In genomic region chrX:65985922-65986588, GRCh38 we compare ENCODE assay signal across 8 cellular contexts. TPM values are rescaled to one million over a fixed set of nuclear protein-coding genes. Genes with fewer than 3 reads are reported as not detected.
A peak's percentile ranks its signal among the peaks of the same experiment; 100 is the strongest.
DNase-seq lines count a peak whose midpoint lies in the region; ATAC-seq and TF ChIP-seq lines count a peak whose summit lies in the region.

No MANE protein-coding gene starts in this region.

- H3K27me3 ChIP-seq in tibial artery = no peaks in the 10 kb centered on the region

- intact Hi-C loops in tibial artery (cut with DNase I; ENCODE audit: low total_unique reads) = loop anchor here (2.0 kb wide), 1 partner anchor 405 kb away; no protein-coding TSS in a partner anchor

- no peaks in the 10 kb centered on the region for H3K9me3 ChIP-seq in tibial artery

- peak; percentile 67 for ATAC-seq in HG02970 (IDR thresholded peaks at IDR 0.05; ENCODE audit: low FRiP score, unreplicated experiment)

- no peaks in the 10 kb centered on the region for H3K4me1 ChIP-seq in tibial artery

- H3K4me3 ChIP-seq in GM12875 (ENCODE audit: low read depth, low read length) = no peak overlapping the region
- no peak overlapping the region for H3K4me3 ChIP-seq in tibial artery

- H3K36me3 Mint-ChIP-seq in nephron (ENCODE audit: low read depth) = no peaks in the 10 kb centered on the region

- no peaks in the 10 kb centered on the region for H3K4me1 Mint-ChIP-seq in nephron

- H3K27ac ChIP-seq in epithelial cell of prostate (no peak overlapping the region), tibial artery (no peak overlapping the region)

- TF ChIP-seq CTCF in GM12875 (IDR thresholded peaks at IDR 0.05; ENCODE audit: borderline replicate concordance, insufficient read depth, low read depth, low read length) (peak; percentile 56), nephron (IDR thresholded peaks at IDR 0.05; ENCODE audit: unreplicated experiment in 3 of 3) (peak; percentile 37 to 51 (median 38)), tibial artery (IDR thresholded peaks at IDR 0.05) (peak; percentile 37 to 51)

- no peak overlapping the region for H3K4me3 Mint-ChIP-seq in nephron

- no peaks in the 10 kb centered on the region for H3K9me3 Mint-ChIP-seq in nephron

- DNase-seq in A172 (ENCODE audit: low spot score) = peak; percentile 47
- peak; percentile 74 for DNase-seq in NCI-H82 (lab: John Stamatoyannopoulos, UW)
- peak in 2 of 3 experiments; percentile 14 to 16 for DNase-seq in activated CD8-positive, alpha-beta memory T cell treated with anti-CD3 and anti-CD28 coated beads for 48 hours (ENCODE audit: low read depth in 2 of 3, low spot score in 2 of 3)
- DNase-seq in epithelial cell of prostate (ENCODE audit: low read depth, low spot score) = peak; percentile 55
- DNase-seq in tibial artery = no peak

- H3K27me3 Mint-ChIP-seq in nephron (ENCODE audit: low read depth) = no peaks in the 10 kb centered on the region

- H3K27ac Mint-ChIP-seq in nephron = no peak overlapping the region

- no peaks in the 10 kb centered on the region for H3K36me3 ChIP-seq in tibial artery

RNA-seq across cellular contexts. Expression of gene VSIG4, which starts 53.8 kb away (rescaled TPM):
- not detected in 2 replicates for total RNA-seq in A172 (2014; rRNA removed; shearing (Covaris generic))

Comparison
In these comparisons a context has a peak if more than half of its experiments do, and no peak if none do; other contexts are left out.
1. DNase-seq: peak in A172 (single experiment), NCI-H82 (single experiment), activated CD8-positive, alpha-beta memory T cell treated with anti-CD3 and anti-CD28 coated beads for 48 hours (2 of 3) and epithelial cell of prostate (single experiment); none in tibial artery (0 of 2).
2. Peak in every context shown above with its lines, with median percentiles within 50 percentile points of each other: CTCF ChIP-seq.